8 cellular contexts compared by ENCODE assay signal in the genomic region with DNA sequence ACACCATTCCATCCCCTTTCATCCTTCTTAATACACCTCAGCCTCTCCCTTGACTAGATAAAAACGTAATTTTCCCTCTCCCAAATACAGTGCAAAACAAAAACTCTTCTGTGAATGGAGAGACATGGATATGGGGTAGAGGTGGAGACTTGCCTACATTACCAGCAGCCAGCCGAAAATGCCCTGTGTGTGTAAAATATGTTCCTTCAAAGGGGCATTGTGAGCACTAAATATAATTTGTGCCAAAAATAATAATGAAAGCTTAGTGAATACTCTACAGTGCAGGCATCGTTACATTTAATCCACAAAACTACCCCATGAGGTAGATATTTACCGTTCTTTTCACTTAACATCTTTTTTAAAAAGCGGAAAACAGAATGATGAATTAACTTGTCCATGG. TPM values are rescaled to one million over a fixed set of nuclear protein-coding genes. Genes with fewer than 3 reads are reported as not detected.
A peak's percentile ranks its signal among the peaks of the same experiment; 100 is the strongest.
DNase-seq lines count a peak whose midpoint lies in the region; ATAC-seq and TF ChIP-seq lines count a peak whose summit lies in the region.

No MANE protein-coding gene starts in this region.

- ATAC-seq in GM19035 (IDR thresholded peaks at IDR 0.05; ENCODE audit: unreplicated experiment) = no peak

- H3K4me3 ChIP-seq in Caco-2 (ENCODE audit: low read depth, low read length) (peak overlapping the region; percentile 76), esophagus (ENCODE audit: low read depth in 1 of 2, low read length in 2 of 2) (peak overlapping the region; percentile 76 to 95)

- DNase-seq in Caco-2 (no peak), OCI-M1 (lab: John Stamatoyannopoulos, UW) (peak; percentile 6), progenitor cell of endocrine pancreas (ENCODE audit: low spot score, unreplicated experiment) (no peak), GM20000 (ENCODE audit: low spot score) (no peak), D341Med (ENCODE audit: low spot score) (no peak), GF-D8 (lab: John Stamatoyannopoulos, UW) (no peak)

- no peaks in the 10 kb centered on the region for H3K27me3 Mint-ChIP-seq in Caco-2 (ENCODE audit: insufficient read depth, unreplicated experiment)
- peaks cover 14% of the 10 kb centered on the region for H3K27me3 Mint-ChIP-seq in progenitor cell of endocrine pancreas

- TF ChIP-seq CTCF in Caco-2 (IDR thresholded peaks at IDR 0.05; ENCODE audit: insufficient read depth in 1 of 2, low read depth in 1 of 2, low read length in 1 of 2, severe bottlenecking in 1 of 2, unreplicated experiment in 1 of 2) (no peak), progenitor cell of endocrine pancreas (IDR thresholded peaks at IDR 0.05; ENCODE audit: unreplicated experiment) (no peak), GM20000 (IDR thresholded peaks at IDR 0.05; ENCODE audit: extremely low read depth, missing control alignments) (no peak)

- H3K4me1 ChIP-seq in Caco-2 (peaks cover 9% of the 10 kb centered on the region; the same call in 1 of the 2 replicates), esophagus (ENCODE audit: control insufficient read depth in 2 of 2, insufficient read depth in 2 of 2, low read length in 1 of 2) (peaks cover 4 to 7% of the 10 kb centered on the region in 2 donors)

- H3K27me3 ChIP-seq in Caco-2 (replicated peaks; ENCODE audit: control insufficient read depth, insufficient read depth, low read length) (no peaks in the 10 kb centered on the region), esophagus (ENCODE audit: control insufficient read depth in 1 of 2, insufficient read depth in 2 of 2, low read length in 2 of 2) (no peaks in the 10 kb centered on the region)

- H3K27ac Mint-ChIP-seq in Caco-2 (ENCODE audit: unreplicated experiment) = no peak overlapping the region
- peak overlapping the region; percentile 96 for H3K27ac Mint-ChIP-seq in progenitor cell of endocrine pancreas

- H3K9me3 ChIP-seq in Caco-2 (no peaks in the 10 kb centered on the region; the same call in 1 of the 2 replicates), esophagus (ENCODE audit: control insufficient read depth in 2 of 2, insufficient read depth in 1 of 2, low read depth in 1 of 2, low read length in 1 of 2) (no peaks in the 10 kb centered on the region)

- H3K4me1 Mint-ChIP-seq in Caco-2 (ENCODE audit: low read depth, unreplicated experiment) = peaks cover 12% of the 10 kb centered on the region
- peaks cover 14% of the 10 kb centered on the region for H3K4me1 Mint-ChIP-seq in progenitor cell of endocrine pancreas (ENCODE audit: low read depth)

- CTCF ChIA-PET in Caco-2 (lab: Charles Lee) = no interaction called here

- H3K4me3 Mint-ChIP-seq in Caco-2 (ENCODE audit: unreplicated experiment) (peak overlapping the region; percentile 93), progenitor cell of endocrine pancreas (ENCODE audit: low read depth) (peak overlapping the region; percentile 93)

- H3K36me3 Mint-ChIP-seq in Caco-2 (ENCODE audit: insufficient read depth, unreplicated experiment) (peaks cover 24% of the 10 kb centered on the region), progenitor cell of endocrine pancreas (ENCODE audit: insufficient read depth) (peaks cover 26% of the 10 kb centered on the region)

- no peaks in the 10 kb centered on the region for H3K36me3 ChIP-seq in Caco-2 (ENCODE audit: control insufficient read depth, insufficient read depth, low read length)
- H3K36me3 ChIP-seq in esophagus (ENCODE audit: control insufficient read depth in 2 of 2, insufficient read depth in 2 of 2, low read length in 1 of 2) = no peaks in the 10 kb centered on the region

- BruUV-seq in Caco-2 (replicated peaks; lab: Mats Ljungman, UMichigan) = no TSS peak

- intact Hi-C loops in Caco-2 (cut with micrococcal nuclease; ENCODE audit: unreplicated experiment) = no loop called here

- peaks cover 18% of the 10 kb centered on the region for H3K9me3 Mint-ChIP-seq in Caco-2 (ENCODE audit: unreplicated experiment)
- H3K9me3 Mint-ChIP-seq in progenitor cell of endocrine pancreas (ENCODE audit: low read depth) = peaks cover 26% of the 10 kb centered on the region

- no peak overlapping the region for H3K27ac ChIP-seq in esophagus (ENCODE audit: low read depth in 2 of 2, low read length in 1 of 2)

- WGBS in esophagus, 2 donors = 23 to 33% methylated on average over 5 of the region's 5 CpGs

- POLR2A ChIA-PET in Caco-2 (lab: Charles Lee) = interaction anchor here (0.7 kb wide), 1 partner anchor 21 kb away, joined by 3 read pairs; no protein-coding TSS in a partner anchor

RNA-seq across cellular contexts. Expression of a gene that starts 1.0 kb away (rescaled TPM):
- total RNA-seq in Caco-2 (2022) (74.6 and 81.4 TPM in 2 replicates), progenitor cell of endocrine pancreas (60.1 and 65.1 TPM in 2 replicates)
- polyA plus RNA-seq in esophagus = 1 to 10 TPM; 3.1 to 6.2 TPM

RNA-seq across cellular contexts. Expression of a gene that starts 43.3 kb away (rescaled TPM):
- 12.0 and 14.4 TPM in 2 replicates for total RNA-seq in Caco-2 (2022)
- 1 to 10 TPM; 3.1 to 5.0 TPM for polyA plus RNA-seq in esophagus
- 11.2 and 12.9 TPM in 2 replicates for total RNA-seq in progenitor cell of endocrine pancreas
